In genomic region chr19:41859618-41860418, GRCh38 we compare ENCODE assay signal across 1 cellular context.
TF ChIP-seq lines count a peak whose summit lies in the region.

RPS19 (plus strand) TSS chr19:41860255; CDS start chr19:41860775, 520 bp downstream.

TF ChIP-seq in HCT116, 20 proteins besides CTCF, POLR2A, EP300 and RAD21 (continued from another document):
- no peak for TF ChIP-seq REST (IDR thresholded peaks at IDR 0.05; ENCODE audit: low read depth)
- TF ChIP-seq CEBPB (IDR thresholded peaks at IDR 0.05; ENCODE audit: low read depth): no peak
- TF ChIP-seq TCF7L2 (IDR thresholded peaks at IDR 0.05; ENCODE audit: borderline replicate concordance, extremely low read depth, insufficient read depth, insufficient read length): peak; percentile 76
- peak; percentile 74; the same call in 1 of the 2 replicates for TF ChIP-seq SRF (IDR thresholded peaks at IDR 0.05; ENCODE audit: low read depth)
- no peak for TF ChIP-seq JUND (IDR thresholded peaks at IDR 0.05)
- TF ChIP-seq ZBTB33 (IDR thresholded peaks at IDR 0.05; ENCODE audit: extremely low read depth, insufficient replicate concordance, low read length): peak; percentile 100
- TF ChIP-seq SIN3A (IDR thresholded peaks at IDR 0.05; ENCODE audit: low read depth): peak; percentile 39; the same call in 1 of the 2 replicates
- TF ChIP-seq ELF1 (IDR thresholded peaks at IDR 0.05; ENCODE audit: borderline replicate concordance, low read depth): peak; percentile 100
- peak; percentile 98 for TF ChIP-seq SP1 (IDR thresholded peaks at IDR 0.05; ENCODE audit: low read depth)
- peak; percentile 89 for TF ChIP-seq POLR2AphosphoS5 (IDR thresholded peaks at IDR 0.05; ENCODE audit: low read depth, low read length)
- no peak for TF ChIP-seq ZNF274 (IDR thresholded peaks at IDR 0.05; ENCODE audit: low read depth, low read length)
- TF ChIP-seq YY1 (IDR thresholded peaks at IDR 0.05; ENCODE audit: extremely low read depth, insufficient replicate concordance, low read depth, low read length): peak; percentile 78
- no peak for TF ChIP-seq EZH2phosphoT487 (IDR thresholded peaks at IDR 0.05; ENCODE audit: borderline replicate concordance)
- no peak for TF ChIP-seq FOSL1 (IDR thresholded peaks at IDR 0.05; ENCODE audit: low read depth)
